ENCODE assay signal across 1 cellular context in the genomic region with DNA sequence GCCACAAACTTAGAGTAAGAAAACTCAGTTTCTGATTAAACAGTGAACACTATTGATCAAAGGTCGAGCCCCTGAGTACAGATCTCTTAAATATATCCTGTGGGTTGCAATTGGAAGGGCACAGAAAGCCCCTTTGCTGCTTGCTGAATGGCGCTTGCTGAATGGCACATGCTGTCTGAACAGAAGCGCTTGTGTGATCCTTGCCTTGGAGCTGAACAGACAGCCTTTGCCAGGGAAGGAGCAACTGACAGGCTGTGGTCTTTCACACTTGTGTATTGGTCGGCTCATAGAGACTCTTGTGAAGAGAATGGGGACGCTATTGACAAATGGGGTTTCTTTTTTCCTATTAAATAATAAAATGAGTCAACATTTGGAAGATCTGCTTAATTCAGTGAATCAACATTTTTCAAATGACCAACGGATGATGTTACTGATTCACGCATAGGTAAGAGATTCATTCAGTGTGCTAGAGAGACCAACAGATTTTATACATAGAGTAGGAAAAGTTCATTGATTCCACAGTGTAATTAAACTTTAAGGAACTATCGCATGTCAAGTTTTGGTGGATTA.
TF ChIP-seq lines count a peak whose summit lies in the region.

No MANE protein-coding gene starts in this region.

TF ChIP-seq in HCT116, 20 proteins besides CTCF, POLR2A, EP300 and RAD21 (continued from another document):
- TF ChIP-seq ZNF274 (IDR thresholded peaks at IDR 0.05; ENCODE audit: low read depth, low read length) (no peak), TCF7L2 (IDR thresholded peaks at IDR 0.05; ENCODE audit: borderline replicate concordance, extremely low read depth, insufficient read depth, insufficient read length) (no peak), JUND (IDR thresholded peaks at IDR 0.05) (no peak), SIN3A (IDR thresholded peaks at IDR 0.05; ENCODE audit: low read depth) (no peak), SP1 (IDR thresholded peaks at IDR 0.05; ENCODE audit: low read depth) (no peak), CEBPB (IDR thresholded peaks at IDR 0.05; ENCODE audit: low read depth) (no peak), SRF (IDR thresholded peaks at IDR 0.05; ENCODE audit: low read depth) (no peak), YY1 (IDR thresholded peaks at IDR 0.05; ENCODE audit: extremely low read depth, insufficient replicate concordance, low read depth, low read length) (no peak), EGR1 (IDR thresholded peaks at IDR 0.05; ENCODE audit: low read depth) (no peak), EZH2 (IDR thresholded peaks at IDR 0.05) (no peak)
- TF ChIP-seq, protein P1, sequence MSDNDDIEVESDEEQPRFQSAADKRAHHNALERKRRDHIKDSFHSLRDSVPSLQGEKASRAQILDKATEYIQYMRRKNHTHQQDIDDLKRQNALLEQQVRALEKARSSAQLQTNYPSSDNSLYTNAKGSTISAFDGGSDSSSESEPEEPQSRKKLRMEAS (IDR thresholded peaks at IDR 0.05), result no peak
- TF ChIP-seq, protein P2, sequence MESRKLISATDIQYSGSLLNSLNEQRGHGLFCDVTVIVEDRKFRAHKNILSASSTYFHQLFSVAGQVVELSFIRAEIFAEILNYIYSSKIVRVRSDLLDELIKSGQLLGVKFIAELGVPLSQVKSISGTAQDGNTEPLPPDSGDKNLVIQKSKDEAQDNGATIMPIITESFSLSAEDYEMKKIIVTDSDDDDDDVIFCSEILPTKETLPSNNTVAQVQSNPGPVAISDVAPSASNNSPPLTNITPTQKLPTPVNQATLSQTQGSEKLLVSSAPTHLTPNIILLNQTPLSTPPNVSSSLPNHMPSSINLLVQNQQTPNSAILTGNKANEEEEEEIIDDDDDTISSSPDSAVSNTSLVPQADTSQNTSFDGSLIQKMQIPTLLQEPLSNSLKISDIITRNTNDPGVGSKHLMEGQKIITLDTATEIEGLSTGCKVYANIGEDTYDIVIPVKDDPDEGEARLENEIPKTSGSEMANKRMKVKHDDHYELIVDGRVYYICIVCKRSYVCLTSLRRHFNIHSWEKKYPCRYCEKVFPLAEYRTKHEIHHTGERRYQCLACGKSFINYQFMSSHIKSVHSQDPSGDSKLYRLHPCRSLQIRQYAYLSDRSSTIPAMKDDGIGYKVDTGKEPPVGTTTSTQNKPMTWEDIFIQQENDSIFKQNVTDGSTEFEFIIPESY (IDR thresholded peaks at IDR 0.05; ENCODE audit: extremely low read depth, insufficient replicate concordance, low read length), result no peak
